ENCODE assay signal across 21 cellular contexts in genomic region chr3:188533612-188534357, GRCh38.
A peak's percentile ranks its signal among the peaks of the same experiment; 100 is the strongest.
DNase-seq lines count a peak whose midpoint lies in the region; ATAC-seq, FAIRE-seq and TF ChIP-seq lines count a peak whose summit lies in the region.
"Had no signal": no experiment of that assay in that cellular context is flagged by ENCODE, and none has a peak within 500 bp of the region (broad histone marks: within the 10 kb centered on the region; RNA-seq: fewer than 3 reads in every experiment).

No MANE protein-coding gene starts in this region.

- intact Hi-C loops in endothelial cell of umbilical vein (cut with micrococcal nuclease) (loop anchor here (5.0 kb wide), 1 partner anchor 81 kb away; no protein-coding TSS in a partner anchor), ascending aorta (cut with DNase I) (no loop called here), ovary (cut with DNase I) (no loop called here)

- H3K9ac ChIP-seq in endothelial cell of umbilical vein (replicated peaks; ENCODE audit: extremely low read depth, insufficient read depth, low read length) = no peak overlapping the region

- H2AFZ ChIP-seq in GM23338 (no peak overlapping the region), endothelial cell of umbilical vein (ENCODE audit: low read depth, low read length) (no peak overlapping the region), osteoblast (ENCODE audit: low read length) (no peak overlapping the region)

- CTCF ChIA-PET in endothelial cell of umbilical vein (lab: Charles Lee) = interaction anchor here (0.7 to 2.0 kb wide), 7 partner anchors 9 to 793 kb away, joined by 3 to 10 read pairs (median 5); partner anchors contain the start of gene BCL6

- ATAC-seq in GM23338 (peak; percentile 60), RWPE2 (ENCODE audit: low read depth) (no peak)
- ATAC-seq: left lung had no signal

- FAIRE-seq in endothelial cell of umbilical vein (lab: Jason Lieb, UNC) = no peak

- DNase-seq in GM23338 (ENCODE audit: low spot score) = no peak
- no peak for DNase-seq in RWPE2 (ENCODE audit: low spot score)
- DNase-seq in endothelial cell of umbilical vein (ENCODE audit: low read depth, low spot score) = no peak
- DNase-seq in osteoblast (ENCODE audit: insufficient read length, low spot score, missing footprints) = no peak
- no peak for DNase-seq in ascending aorta (ENCODE audit: low spot score in 2 of 2)
- no peak for DNase-seq in ovary
- DNase-seq in kidney tubule cell (ENCODE audit: low spot score) = no peak
- DNase-seq: activated CD8-positive, alpha-beta memory T cell treated with anti-CD3 and anti-CD28 coated beads, Interleukin-2, amount 50 U/mL, for 4 hours; CD4-positive, CD25-positive, alpha-beta regulatory T cell; effector memory CD4-positive, alpha-beta T cell; GF-D8; left lung; NCI-H1417 treated with DMSO at 0.1 percent for 48 hours; NCI-H510A treated with DMSO at 0.1 percent for 48 hours; nephron progenitor cell; NK-92 treated with Interleukin-12 subunit alpha and Interleukin-12 subunit beta, amount 100 ng/mL, for 24 hours; Peyer's patch; WERI-Rb-1 had no signal

- H3K4me2 ChIP-seq in GM23338 (no peak overlapping the region), endothelial cell of umbilical vein (ENCODE audit: insufficient read depth, low read length) (no peak overlapping the region), osteoblast (ENCODE audit: insufficient read depth, low read length) (peak overlapping the region; percentile 62)

- POLR2A ChIA-PET in endothelial cell of umbilical vein (lab: Charles Lee) = no interaction called here

- H3K79me2 ChIP-seq in GM23338 (replicated peaks; ENCODE audit: insufficient read depth) = no peaks in the 10 kb centered on the region
- H3K79me2 ChIP-seq in endothelial cell of umbilical vein (ENCODE audit: control insufficient read depth, insufficient read depth, low read length) = peaks cover 3% of the 10 kb centered on the region
- peaks cover 33% of the 10 kb centered on the region for H3K79me2 ChIP-seq in osteoblast (ENCODE audit: insufficient read depth, low read length)

- no peaks in the 10 kb centered on the region for H3K9me2 ChIP-seq in GM23338 (ENCODE audit: insufficient read depth)

- no peaks in the 10 kb centered on the region for H3K9me3 Mint-ChIP-seq in GM23338
- H3K9me3 Mint-ChIP-seq: activated T-helper 2 cell treated with anti-CD3 and anti-CD28 coated beads, Interferon-gamma antibody, Interleukin-2, Interleukin-4, amounts not matched to agents 10 μg/mL and 5 μg/mL and 100 μg/mL, durations not matched to agents 14 hours and 24 hours and 36 hours; CD4-positive, CD25-positive, alpha-beta regulatory T cell; nephron progenitor cell; T-helper 2 cell treated with Interferon-gamma antibody and Interleukin-4, amounts not matched to agents 5 μg/mL and 100 μg/mL, for 36 hours had no signal

- H3K36me3 ChIP-seq in GM23338 (ENCODE audit: insufficient read depth) (no peaks in the 10 kb centered on the region), RWPE2 (ENCODE audit: low read depth) (peaks cover 10% of the 10 kb centered on the region; the same call in 1 of the 2 replicates), endothelial cell of umbilical vein (ENCODE audit: control insufficient read depth in 2 of 2, extremely low read depth in 1 of 2, insufficient read depth in 2 of 2, low read length in 2 of 2) (no peaks in the 10 kb centered on the region), osteoblast (ENCODE audit: insufficient read depth, low read length) (no peaks in the 10 kb centered on the region), ascending aorta (peaks cover 0 to 4% of the 10 kb centered on the region in 2 donors), ovary (no peaks in the 10 kb centered on the region)
- H3K36me3 ChIP-seq: left lung, Peyer's patch, WERI-Rb-1 had no signal

- no peaks in the 10 kb centered on the region for H3K9me3 ChIP-seq in RWPE2 (ENCODE audit: severe bottlenecking)
- no peaks in the 10 kb centered on the region for H3K9me3 ChIP-seq in endothelial cell of umbilical vein (replicated peaks; ENCODE audit: control insufficient read depth, insufficient read depth, low read length)
- H3K9me3 ChIP-seq in osteoblast (ENCODE audit: low read depth, low read length) = no peaks in the 10 kb centered on the region
- no peaks in the 10 kb centered on the region for H3K9me3 ChIP-seq in ascending aorta
- H3K9me3 ChIP-seq in ovary = no peaks in the 10 kb centered on the region
- H3K9me3 ChIP-seq: left lung, Peyer's patch had no signal

- 52 to 68% (median 63%) methylated on average over 4 of the region's 4 CpGs for WGBS in ovary, 3 donors

- H3K27me3 ChIP-seq in GM23338 (ENCODE audit: insufficient read depth) (no peaks in the 10 kb centered on the region), RWPE2 (ENCODE audit: insufficient read depth, poor library complexity, severe bottlenecking) (no peaks in the 10 kb centered on the region), endothelial cell of umbilical vein (ENCODE audit: control insufficient read depth in 2 of 2, insufficient read depth in 2 of 2, low read length in 2 of 2) (no peaks in the 10 kb centered on the region), osteoblast (ENCODE audit: insufficient read depth, low read length) (no peaks in the 10 kb centered on the region), ascending aorta (no peaks in the 10 kb centered on the region), ovary (no peaks in the 10 kb centered on the region)
- H3K27me3 ChIP-seq: left lung, Peyer's patch had no signal

- no peak overlapping the region for H3K27ac Mint-ChIP-seq in GM23338
- H3K27ac Mint-ChIP-seq: activated naive CD8-positive, alpha-beta T cell; activated T-helper 2 cell treated with anti-CD3 and anti-CD28 coated beads, Interferon-gamma antibody, Interleukin-2, Interleukin-4, amounts not matched to agents 10 μg/mL and 5 μg/mL and 100 μg/mL, durations not matched to agents 14 hours and 24 hours and 36 hours; CD4-positive, CD25-positive, alpha-beta regulatory T cell; nephron progenitor cell; T-helper 2 cell treated with Interferon-gamma antibody and Interleukin-4, amounts not matched to agents 5 μg/mL and 100 μg/mL, for 36 hours had no signal

- H3K4me1 ChIP-seq in GM23338 (ENCODE audit: insufficient read depth) (peaks cover 10% of the 10 kb centered on the region; the same call in 1 of the 2 replicates), RWPE2 (ENCODE audit: insufficient read depth, poor library complexity, severe bottlenecking) (peaks cover 60% of the 10 kb centered on the region), endothelial cell of umbilical vein (ENCODE audit: control insufficient read depth, extremely low read depth, insufficient read depth, low read length) (peaks cover 37% of the 10 kb centered on the region), osteoblast (ENCODE audit: insufficient read depth, low read length) (peaks cover 36% of the 10 kb centered on the region), ascending aorta (peaks cover 5 to 23% of the 10 kb centered on the region in 2 donors), ovary (ENCODE audit: insufficient read depth) (peaks cover 4% of the 10 kb centered on the region)
- H3K4me1 ChIP-seq: left lung, Peyer's patch had no signal

- H3K4me3 Mint-ChIP-seq in GM23338 = no peak overlapping the region
- H3K4me3 Mint-ChIP-seq: activated naive CD8-positive, alpha-beta T cell; CD4-positive, CD25-positive, alpha-beta regulatory T cell; nephron progenitor cell; T-helper 2 cell treated with Interferon-gamma antibody and Interleukin-4, amounts not matched to agents 5 μg/mL and 100 μg/mL, for 36 hours had no signal

- no peaks in the 10 kb centered on the region for H4K20me1 ChIP-seq in GM23338 (replicated peaks; ENCODE audit: insufficient read depth)
- no peaks in the 10 kb centered on the region for H4K20me1 ChIP-seq in endothelial cell of umbilical vein (replicated peaks; ENCODE audit: control insufficient read depth, extremely low read depth, insufficient read depth, low read length)
- peaks cover 10% of the 10 kb centered on the region for H4K20me1 ChIP-seq in osteoblast (ENCODE audit: insufficient read depth, low read length)

- peaks cover 11% of the 10 kb centered on the region; the same call in 2 of the 3 replicates for H3K4me1 Mint-ChIP-seq in GM23338

- no peak for TF ChIP-seq POLR2A in endothelial cell of umbilical vein (IDR thresholded peaks at IDR 0.05; ENCODE audit: low read depth, low read length)
- TF ChIP-seq POLR2A in ovary (IDR thresholded peaks at IDR 0.05) = no peak

- no peaks in the 10 kb centered on the region for H3K9me1 ChIP-seq in endothelial cell of umbilical vein (replicated peaks; ENCODE audit: control insufficient read depth, extremely low read depth, insufficient read depth, low read length)

- no peak for TF ChIP-seq CTCF in GM23338 (conservative IDR thresholded peaks at IDR 0.05; ENCODE audit: low read depth in 2 of 2)
- no peak for TF ChIP-seq CTCF in RWPE2 (IDR thresholded peaks at IDR 0.05; ENCODE audit: poor library complexity, severe bottlenecking)
- no peak for TF ChIP-seq CTCF in endothelial cell of umbilical vein (IDR thresholded peaks at IDR 0.05; ENCODE audit: extremely low read depth in 1 of 2, insufficient read depth in 1 of 2, low read depth in 1 of 2, low read length in 2 of 2)
- TF ChIP-seq CTCF in osteoblast (IDR thresholded peaks at IDR 0.05; ENCODE audit: extremely low read depth, low read depth, low read length) = no peak
- no peak for TF ChIP-seq CTCF in ascending aorta (IDR thresholded peaks at IDR 0.05)
- TF ChIP-seq CTCF in ovary (IDR thresholded peaks at IDR 0.05) = no peak

- no peak overlapping the region for H3K27ac ChIP-seq in GM23338 (ENCODE audit: low read depth)
- H3K27ac ChIP-seq in RWPE2 (ENCODE audit: poor library complexity, severe bottlenecking) = peak overlapping the region; percentile 53
- no peak overlapping the region for H3K27ac ChIP-seq in endothelial cell of umbilical vein (ENCODE audit: insufficient read depth, low read depth, low read length)
- H3K27ac ChIP-seq in osteoblast (ENCODE audit: low read depth, low read length) = peak overlapping the region; percentile 61
- no peak overlapping the region for H3K27ac ChIP-seq in ascending aorta
- H3K27ac ChIP-seq in ovary = no peak overlapping the region
- H3K27ac ChIP-seq: left lung, Peyer's patch, WERI-Rb-1 had no signal

- BruUV-seq in endothelial cell of umbilical vein (replicated peaks; lab: Mats Ljungman, UMichigan) = no TSS peak

- no peak overlapping the region for H3K4me3 ChIP-seq in GM23338
- no peak overlapping the region for H3K4me3 ChIP-seq in RWPE2 (ENCODE audit: severe bottlenecking)
- H3K4me3 ChIP-seq in endothelial cell of umbilical vein (replicated peaks in 1 of 3; ENCODE audit: insufficient read depth in 1 of 3, low read depth in 1 of 3, low read length in 3 of 3) = no peak overlapping the region
- peak overlapping the region; percentile 9 for H3K4me3 ChIP-seq in osteoblast (ENCODE audit: insufficient read depth, low read length)
- no peak overlapping the region for H3K4me3 ChIP-seq in ascending aorta
- H3K4me3 ChIP-seq in ovary = no peak overlapping the region
- H3K4me3 ChIP-seq: left lung, Peyer's patch had no signal

- no peaks in the 10 kb centered on the region for H3K27me3 Mint-ChIP-seq in GM23338 (ENCODE audit: insufficient read depth, low read depth, poor library complexity)
- H3K27me3 Mint-ChIP-seq: activated naive CD8-positive, alpha-beta T cell; CD4-positive, CD25-positive, alpha-beta regulatory T cell had no signal

- H3K36me3 Mint-ChIP-seq in GM23338 (ENCODE audit: low read depth) = no peaks in the 10 kb centered on the region

- dilution Hi-C loops in endothelial cell of umbilical vein (cut with MboI; ENCODE audit: extremely low pct_ligation_motif_present, low sequenced_read_pairs) = no loop called here

- H3F3A ChIP-seq in GM23338 (replicated peaks; ENCODE audit: low read depth) = no peaks in the 10 kb centered on the region

- no peak for TF ChIP-seq EP300 in ovary (IDR thresholded peaks at IDR 0.05)

Comparison
In these comparisons a context has a peak if more than half of its experiments do, and no peak if none do; other contexts are left out.
1. H3K27ac ChIP-seq: peak in RWPE2 (single experiment) and osteoblast (single experiment); none in GM23338 (single experiment), endothelial cell of umbilical vein (single experiment), ascending aorta (0 of 2) and ovary (0 of 2).